24 cellular contexts compared by ENCODE assay signal in genomic region chr9:129008986-129009583, GRCh38. TPM values are rescaled to one million over a fixed set of nuclear protein-coding genes. Genes with fewer than 3 reads are reported as not detected.
DNase-seq lines count a peak whose midpoint lies in the region; ATAC-seq, FAIRE-seq and TF ChIP-seq lines count a peak whose summit lies in the region.
"Had no signal": no experiment of that assay in that cellular context is flagged by ENCODE, and none has a peak within 500 bp of the region (broad histone marks: within the 10 kb centered on the region; RNA-seq: fewer than 3 reads in every experiment).

No MANE protein-coding gene starts in this region.

- DNase-seq in Caco-2 (no peak), kidney (peak; percentile 64), DMS153 treated with DMSO at 0.1 percent for 48 hours (lab: John Stamatoyannopoulos, UW; ENCODE audit: unreplicated experiment) (no peak), T-helper 9 cell (no peak), D341Med (ENCODE audit: low spot score) (no peak)
- no peak for DNase-seq in stimulated activated effector memory CD8-positive, alpha-beta T cell treated with anti-CD3 and anti-CD28 coated beads, Interleukin-12 subunit alpha, Interleukin-12 subunit beta, amount 100 ng/mL, for 72 hours (ENCODE audit: low spot score in 2 of 2)
- DNase-seq: BE2C; CD4-positive, alpha-beta T cell; COR-L47; GM23248; NCI-H1105; NCI-H146; NCI-H2029 treated with DMSO at 0.1 percent for 48 hours; NCI-H2171; NCI-H524 treated with DMSO at 0.1 percent for 48 hours; NCI-H82; Peyer's patch had no signal

- peaks cover 62% of the 10 kb centered on the region for H3K36me3 Mint-ChIP-seq in Caco-2 (ENCODE audit: insufficient read depth, unreplicated experiment)
- peaks cover 66% of the 10 kb centered on the region for H3K36me3 Mint-ChIP-seq in stimulated activated effector memory CD8-positive, alpha-beta T cell treated with anti-CD3 and anti-CD28 coated beads, Interleukin-12 subunit alpha, Interleukin-12 subunit beta, amount 100 ng/mL, for 72 hours

- peak overlapping the region; percentile 19 for H3K27ac Mint-ChIP-seq in Caco-2 (ENCODE audit: unreplicated experiment)
- H3K27ac Mint-ChIP-seq in stimulated activated effector memory CD8-positive, alpha-beta T cell treated with anti-CD3 and anti-CD28 coated beads, Interleukin-12 subunit alpha, Interleukin-12 subunit beta, amount 100 ng/mL, for 72 hours: peak overlapping the region; percentile 50
- H3K27ac Mint-ChIP-seq: CD4-positive, alpha-beta T cell had no signal

- H3K27me3 ChIP-seq in Caco-2 (replicated peaks; ENCODE audit: control insufficient read depth, insufficient read depth, low read length) (no peaks in the 10 kb centered on the region), HUES64 (ENCODE audit: insufficient read depth, low read length) (no peaks in the 10 kb centered on the region)
- H3K27me3 ChIP-seq: BE2C, Peyer's patch had no signal

- peaks cover 5% of the 10 kb centered on the region for H3K36me3 ChIP-seq in Caco-2 (ENCODE audit: control insufficient read depth, insufficient read depth, low read length)
- peaks cover 73% of the 10 kb centered on the region for H3K36me3 ChIP-seq in HUES64 (ENCODE audit: insufficient read depth, low read length)
- peaks cover 8 to 33% of the 10 kb centered on the region in 2 donors for H3K36me3 ChIP-seq in kidney (ENCODE audit: control insufficient read depth in 1 of 2, insufficient read depth in 2 of 2, low read length in 2 of 2)

- POLR2A ChIA-PET in Caco-2 (lab: Charles Lee): no interaction called here

- intact Hi-C loops in Caco-2 (cut with micrococcal nuclease; ENCODE audit: unreplicated experiment) (no loop called here), kidney (cut with DNase I) (no loop called here)

- no TSS peak for BruUV-seq in Caco-2 (replicated peaks; lab: Mats Ljungman, UMichigan)

- no peak overlapping the region for H3K4me3 Mint-ChIP-seq in Caco-2 (ENCODE audit: unreplicated experiment)
- no peak overlapping the region for H3K4me3 Mint-ChIP-seq in stimulated activated effector memory CD8-positive, alpha-beta T cell treated with anti-CD3 and anti-CD28 coated beads, Interleukin-12 subunit alpha, Interleukin-12 subunit beta, amount 100 ng/mL, for 72 hours
- H3K4me3 Mint-ChIP-seq: CD4-positive, alpha-beta T cell had no signal

- no peaks in the 10 kb centered on the region for H3K9me3 Mint-ChIP-seq in Caco-2 (ENCODE audit: unreplicated experiment)
- no peaks in the 10 kb centered on the region for H3K9me3 Mint-ChIP-seq in stimulated activated effector memory CD8-positive, alpha-beta T cell treated with anti-CD3 and anti-CD28 coated beads, Interleukin-12 subunit alpha, Interleukin-12 subunit beta, amount 100 ng/mL, for 72 hours
- H3K9me3 Mint-ChIP-seq: CD4-positive, alpha-beta T cell had no signal

- no peaks in the 10 kb centered on the region for H3K4me1 Mint-ChIP-seq in Caco-2 (ENCODE audit: low read depth, unreplicated experiment)
- H3K4me1 Mint-ChIP-seq in stimulated activated effector memory CD8-positive, alpha-beta T cell treated with anti-CD3 and anti-CD28 coated beads, Interleukin-12 subunit alpha, Interleukin-12 subunit beta, amount 100 ng/mL, for 72 hours: peaks cover 5% of the 10 kb centered on the region

- 92% methylated on average over 11 of the region's 13 CpGs for WGBS in HUES64

- no peak for TF ChIP-seq CTCF in Caco-2 (IDR thresholded peaks at IDR 0.05; ENCODE audit: insufficient read depth in 1 of 2, low read depth in 1 of 2, low read length in 1 of 2, severe bottlenecking in 1 of 2, unreplicated experiment in 1 of 2)
- no peak for TF ChIP-seq CTCF in kidney (IDR thresholded peaks at IDR 0.05; ENCODE audit: borderline replicate concordance, extremely low read depth, insufficient read depth)

- FAIRE-seq in kidney (lab: Jason Lieb, UNC): no peak
- FAIRE-seq: GM12892, GM18507 had no signal

- H3K4me1 ChIP-seq in Caco-2: no peaks in the 10 kb centered on the region
- no peaks in the 10 kb centered on the region for H3K4me1 ChIP-seq in HUES64 (ENCODE audit: insufficient read depth, low read length)
- no peaks in the 10 kb centered on the region for H3K4me1 ChIP-seq in kidney (ENCODE audit: control insufficient read depth in 1 of 2, insufficient read depth in 1 of 2, low read depth in 1 of 2, low read length in 2 of 2)
- H3K4me1 ChIP-seq: HAP-1 had no signal

- no peak overlapping the region for H3K4me3 ChIP-seq in Caco-2 (ENCODE audit: low read depth, low read length)
- H3K4me3 ChIP-seq in HUES64 (ENCODE audit: low read length): no peak overlapping the region
- no peak overlapping the region for H3K4me3 ChIP-seq in kidney (ENCODE audit: low read length in 2 of 2)
- H3K4me3 ChIP-seq: GM23248, HAP-1, Peyer's patch had no signal

- H3K9ac ChIP-seq in HUES64 (ENCODE audit: low read depth, low read length): no peak overlapping the region
- no peak overlapping the region for H3K9ac ChIP-seq in kidney (ENCODE audit: low read length in 2 of 2)
- H3K9ac ChIP-seq: GM23248, KMS-11 had no signal

- no peaks in the 10 kb centered on the region for H3K27me3 Mint-ChIP-seq in Caco-2 (ENCODE audit: insufficient read depth, unreplicated experiment)
- H3K27me3 Mint-ChIP-seq: CD4-positive, alpha-beta T cell had no signal

- H3K27ac ChIP-seq in HUES64 (ENCODE audit: low read depth, low read length) (peak overlapping the region; percentile 41; the same call in 1 of the 2 replicates), kidney (ENCODE audit: low read depth in 2 of 2, low read length in 2 of 2) (no peak overlapping the region)
- H3K27ac ChIP-seq: GM23248, HL-60, KMS-11, Peyer's patch had no signal

- ATAC-seq in stimulated activated effector memory CD8-positive, alpha-beta T cell treated with anti-CD3 and anti-CD28 coated beads, Interleukin-12 subunit alpha, Interleukin-12 subunit beta, amount 100 ng/mL, for 72 hours: no peak
- ATAC-seq: Right ventricle myocardium inferior had no signal

- H3K9me3 ChIP-seq in Caco-2 (no peaks in the 10 kb centered on the region), HUES64 (ENCODE audit: insufficient read depth, low read depth, low read length) (no peaks in the 10 kb centered on the region), kidney (ENCODE audit: control insufficient read depth in 1 of 2, low read length in 2 of 2) (no peaks in the 10 kb centered on the region)
- H3K9me3 ChIP-seq: BE2C, HAP-1, Peyer's patch had no signal

- CTCF ChIA-PET in Caco-2 (lab: Charles Lee): interaction anchor here (3.1 kb wide), 1 partner anchor 20 kb away, joined by 10 read pairs; the partner anchor contains the start of gene SH3GLB2

RNA-seq across cellular contexts. Expression of gene SH3GLB2, which starts 19.0 kb away (rescaled TPM):
- total RNA-seq in Caco-2 (2022) (64.2 and 66.7 TPM in 2 replicates), kidney (128 TPM)
- polyA plus RNA-seq in HUES64 (2013, experiment 1 of 2): 42.2 TPM
- polyA plus RNA-seq in HUES64 (2013, experiment 2 of 2): 38.4 TPM
- polyA plus RNA-seq in kidney (ENCODE audit: insufficient read depth, low read depth, low replicate concordance): 118 TPM

RNA-seq across cellular contexts. Expression of gene MIGA2, which starts 27.3 kb away (rescaled TPM):
- total RNA-seq in Caco-2 (2022) (25.1 and 34.8 TPM in 2 replicates), kidney (29.9 TPM)
- polyA plus RNA-seq in HUES64 (2013, experiment 1 of 2): 13.5 TPM
- polyA plus RNA-seq in HUES64 (2013, experiment 2 of 2): 11.2 TPM
- polyA plus RNA-seq in kidney (ENCODE audit: insufficient read depth, low read depth, low replicate concordance): 26.1 TPM
